ENCODE assay signal across 11 cellular contexts in genomic region chr18:30568333-30568732, GRCh38.
"Had no signal": no experiment of that assay in that cellular context is flagged by ENCODE, and none has a peak within 500 bp of the region (broad histone marks: within the 10 kb centered on the region; RNA-seq: fewer than 3 reads in every experiment).

No MANE protein-coding gene starts in this region.

- DNase-seq: GM23248, GOT3, H7, H9, HCEC 1CT, HFFc6 had no signal

- H3K9me3 ChIP-seq: HAP-1 had no signal

- H3K9me3 Mint-ChIP-seq: GM23338 had no signal

- H3K9ac ChIP-seq: GM23248 had no signal

- H3K27ac Mint-ChIP-seq: GM23338, H9, HFFc6 had no signal

- H2AFZ ChIP-seq: GM23248, GM23338 had no signal

- H3K4me3 Mint-ChIP-seq: GM23338, H9, HFFc6 had no signal

- H3K4me1 Mint-ChIP-seq: GM23338, H9 had no signal

- H3K4me2 ChIP-seq: GM23338 had no signal

- H3K27ac ChIP-seq: GM23248 had no signal

- H3K36me3 ChIP-seq: HAP-1 had no signal

- FAIRE-seq: H1, H54 had no signal

- H3K4me3 ChIP-seq: GM23248, GM23338, HAP-1 had no signal

- ATAC-seq: GM23338, HCT116 had no signal
